ENCODE assay signal across 12 cellular contexts in the genomic region with DNA sequence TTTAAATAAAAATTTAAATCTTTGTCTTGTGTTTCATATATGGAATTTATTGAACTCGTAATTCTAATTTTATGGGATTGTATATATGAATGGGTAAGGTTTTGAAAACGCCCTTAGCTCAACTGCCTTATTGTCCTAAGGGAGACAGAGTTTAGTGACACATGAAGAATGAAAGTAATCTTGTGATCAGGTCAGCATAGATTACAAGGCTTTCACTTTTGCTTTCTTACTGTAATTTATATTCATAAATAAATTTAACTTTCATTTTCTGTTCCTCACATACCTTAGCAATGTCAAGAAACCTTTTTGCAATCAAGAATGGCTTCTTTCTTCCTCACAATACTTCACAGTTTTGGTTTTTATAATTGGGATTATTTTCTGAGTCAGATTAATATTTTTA. TPM values are rescaled to one million over a fixed set of nuclear protein-coding genes. Genes with fewer than 3 reads are reported as not detected.
A peak's percentile ranks its signal among the peaks of the same experiment; 100 is the strongest.
DNase-seq lines count a peak whose midpoint lies in the region; ATAC-seq and TF ChIP-seq lines count a peak whose summit lies in the region.
"Had no signal": no experiment of that assay in that cellular context is flagged by ENCODE, and none has a peak within 500 bp of the region (broad histone marks: within the 10 kb centered on the region; RNA-seq: fewer than 3 reads in every experiment).

No MANE protein-coding gene starts in this region.

- H3K4me3 Mint-ChIP-seq in activated T-cell treated with anti-CD3 and anti-CD28 coated beads, Interleukin-2, amount 50 U/mL, for 24 hours = no peak overlapping the region
- no peak overlapping the region for H3K4me3 Mint-ChIP-seq in stimulated activated memory B cell treated with anti-CD40 and anti-IgM and Interleukin-4, amounts not matched to agents 10 μg/mL and 1 μg/mL and 100 μg/mL, for 72 hours
- H3K4me3 Mint-ChIP-seq: neural progenitor cell had no signal

- H2AFZ ChIP-seq in Loucy (ENCODE audit: low read length) = no peak overlapping the region
- H2AFZ ChIP-seq: neural progenitor cell had no signal

- ATAC-seq in HG02610 (IDR thresholded peaks at IDR 0.05; ENCODE audit: unreplicated experiment) (peak; percentile 94), upper lobe of left lung (ENCODE audit: low FRiP score in 2 of 2) (no peak)
- peak; percentile 70 for ATAC-seq in stimulated activated memory B cell treated with anti-CD40 and anti-IgM and Interleukin-4, amounts not matched to agents 10 μg/mL and 1 μg/mL and 100 μg/mL, for 72 hours
- ATAC-seq: HCT116 had no signal

- H4K20me1 ChIP-seq in Loucy (ENCODE audit: insufficient read depth, low read length, poor library complexity, severe bottlenecking) = peaks cover 25% of the 10 kb centered on the region

- no peak overlapping the region for H3K9ac ChIP-seq in Loucy (ENCODE audit: low read depth, low read length, poor library complexity, severe bottlenecking)
- H3K9ac ChIP-seq: neural progenitor cell had no signal

- H3K9me2 ChIP-seq in Loucy (replicated peaks; ENCODE audit: low read depth, low read length) = no peaks in the 10 kb centered on the region

- peaks cover 45% of the 10 kb centered on the region for H3K4me1 Mint-ChIP-seq in activated T-cell treated with anti-CD3 and anti-CD28 coated beads, Interleukin-2, amount 50 U/mL, for 24 hours (ENCODE audit: low read depth)
- peaks cover 24% of the 10 kb centered on the region for H3K4me1 Mint-ChIP-seq in stimulated activated memory B cell treated with anti-CD40 and anti-IgM and Interleukin-4, amounts not matched to agents 10 μg/mL and 1 μg/mL and 100 μg/mL, for 72 hours
- H3K4me1 Mint-ChIP-seq: neural progenitor cell had no signal

- H3K4me3 ChIP-seq in Loucy (ENCODE audit: low read length, poor library complexity, severe bottlenecking) = no peak overlapping the region
- no peak overlapping the region for H3K4me3 ChIP-seq in upper lobe of left lung
- no peak overlapping the region for H3K4me3 ChIP-seq in Peyer's patch
- H3K4me3 ChIP-seq: neural progenitor cell had no signal

- no peaks in the 10 kb centered on the region for H3F3A ChIP-seq in Loucy (ENCODE audit: low read depth)

- WGBS in upper lobe of left lung, 2 donors = 64 to 79% methylated on average over 2 of the region's 2 CpGs

- TF ChIP-seq CTCF in Loucy (conservative IDR thresholded peaks at IDR 0.05; ENCODE audit: low read length) (no peak), upper lobe of left lung (IDR thresholded peaks at IDR 0.05) (no peak), Peyer's patch (IDR thresholded peaks at IDR 0.05) (no peak)

- H3K79me2 ChIP-seq in Loucy (ENCODE audit: insufficient read depth, low read length) = peaks cover 30% of the 10 kb centered on the region; the same call in 1 of the 2 replicates

- H3K27me3 ChIP-seq in Loucy (ENCODE audit: insufficient read depth, low read length, poor library complexity, severe bottlenecking) (no peaks in the 10 kb centered on the region), upper lobe of left lung (no peaks in the 10 kb centered on the region), Peyer's patch (no peaks in the 10 kb centered on the region)
- H3K27me3 ChIP-seq: neural progenitor cell had no signal

- DNase-seq in activated T-cell treated with anti-CD3 and anti-CD28 coated beads, Interleukin-2, amount 50 U/mL, for 24 hours = no peak
- DNase-seq in activated T-cell treated with anti-CD3 and anti-CD28 coated beads, Interleukin-2, amount 50 U/mL, for 48 hours = no peak
- DNase-seq in upper lobe of left lung = no peak
- DNase-seq in Peyer's patch = no peak
- no peak for DNase-seq in NCI-H2196 treated with DMSO at 0.1 percent for 48 hours (lab: John Stamatoyannopoulos, UW; ENCODE audit: unreplicated experiment)
- DNase-seq: activated CD8-positive, alpha-beta memory T cell treated with anti-CD3 and anti-CD28 coated beads, Interleukin-2, amount 50 U/mL, for 4 hours; NCI-H82 had no signal

- no peak for TF ChIP-seq EP300 in upper lobe of left lung (IDR thresholded peaks at IDR 0.05)

- H3K4me1 ChIP-seq in Loucy (ENCODE audit: insufficient read depth, low read length, poor library complexity, severe bottlenecking) (peaks cover 14% of the 10 kb centered on the region), upper lobe of left lung (peaks cover 0 to 13% (median 5%) of the 10 kb centered on the region in 4 donors), Peyer's patch (no peaks in the 10 kb centered on the region)

- H3K4me2 ChIP-seq in Loucy (ENCODE audit: low read depth, low read length, poor library complexity, severe bottlenecking) = peak overlapping the region; percentile 18
- H3K4me2 ChIP-seq: neural progenitor cell had no signal

- peak overlapping the region; percentile 75 for H3K27ac Mint-ChIP-seq in activated T-cell treated with anti-CD3 and anti-CD28 coated beads, Interleukin-2, amount 50 U/mL, for 24 hours
- no peak overlapping the region for H3K27ac Mint-ChIP-seq in stimulated activated memory B cell treated with anti-CD40 and anti-IgM and Interleukin-4, amounts not matched to agents 10 μg/mL and 1 μg/mL and 100 μg/mL, for 72 hours
- H3K27ac Mint-ChIP-seq: neural progenitor cell had no signal

- TF ChIP-seq POLR2A in upper lobe of left lung (IDR thresholded peaks at IDR 0.05) = no peak
- TF ChIP-seq POLR2A in Peyer's patch (IDR thresholded peaks at IDR 0.05) = no peak

- H3K9me3 Mint-ChIP-seq in activated T-cell treated with anti-CD3 and anti-CD28 coated beads, Interleukin-2, amount 50 U/mL, for 24 hours = no peaks in the 10 kb centered on the region
- no peaks in the 10 kb centered on the region for H3K9me3 Mint-ChIP-seq in stimulated activated memory B cell treated with anti-CD40 and anti-IgM and Interleukin-4, amounts not matched to agents 10 μg/mL and 1 μg/mL and 100 μg/mL, for 72 hours

- H3K9me3 ChIP-seq in Loucy (ENCODE audit: insufficient read depth, low read depth, low read length) (no peaks in the 10 kb centered on the region), upper lobe of left lung (no peaks in the 10 kb centered on the region), Peyer's patch (no peaks in the 10 kb centered on the region)

- H3K27ac ChIP-seq in upper lobe of left lung (no peak overlapping the region), Peyer's patch (no peak overlapping the region)

- H3K36me3 Mint-ChIP-seq in activated T-cell treated with anti-CD3 and anti-CD28 coated beads, Interleukin-2, amount 50 U/mL, for 24 hours (ENCODE audit: low read depth) = peaks cover 72% of the 10 kb centered on the region
- H3K36me3 Mint-ChIP-seq in stimulated activated memory B cell treated with anti-CD40 and anti-IgM and Interleukin-4, amounts not matched to agents 10 μg/mL and 1 μg/mL and 100 μg/mL, for 72 hours = peaks cover 31% of the 10 kb centered on the region

- no peaks in the 10 kb centered on the region for H3K27me3 Mint-ChIP-seq in activated T-cell treated with anti-CD3 and anti-CD28 coated beads, Interleukin-2, amount 50 U/mL, for 24 hours
- no peaks in the 10 kb centered on the region for H3K27me3 Mint-ChIP-seq in stimulated activated memory B cell treated with anti-CD40 and anti-IgM and Interleukin-4, amounts not matched to agents 10 μg/mL and 1 μg/mL and 100 μg/mL, for 72 hours

- H3K36me3 ChIP-seq in Loucy (ENCODE audit: insufficient read depth, low read length) = peaks cover 39% of the 10 kb centered on the region; the same call in 1 of the 2 replicates
- peaks cover 0 to 19% (median 0%) of the 10 kb centered on the region in 4 donors for H3K36me3 ChIP-seq in upper lobe of left lung
- H3K36me3 ChIP-seq in Peyer's patch = no peaks in the 10 kb centered on the region

RNA-seq across cellular contexts. Expression of gene KPNA5, which starts 14.4 kb away (rescaled TPM):
- total RNA-seq in upper lobe of left lung (10 to 100 TPM in 3 of 6 donors, 1 to 10 TPM in 3; 3.1 to 20.1 (median 9.2) TPM), Peyer's patch (10 to 100 TPM in 1 of 4 donors, 1 to 10 TPM in 3; 2.8 to 15.7 (median 3.2) TPM)

RNA-seq across cellular contexts. Expression of gene ZUP1, which starts 26.8 kb away (rescaled TPM):
- total RNA-seq in upper lobe of left lung (10 to 100 TPM in 2 of 6 donors, 1 to 10 TPM in 4; 4.6 to 17.8 (median 9.5) TPM), Peyer's patch (10 to 100 TPM; 11.2 to 24.8 (median 14.3) TPM)

Comparison
In these comparisons a context has a peak if more than half of its experiments do, and no peak if none do; other contexts are left out.
1. ATAC-seq: peak in HG02610 (single experiment) and stimulated activated memory B cell treated with anti-CD40 and anti-IgM and Interleukin-4, amounts not matched to agents 10 μg/mL and 1 μg/mL and 100 μg/mL, for 72 hours (single experiment); none in upper lobe of left lung (0 of 2).